Comparison of ENCODE assay signal across 1 cellular context in the genomic region with DNA sequence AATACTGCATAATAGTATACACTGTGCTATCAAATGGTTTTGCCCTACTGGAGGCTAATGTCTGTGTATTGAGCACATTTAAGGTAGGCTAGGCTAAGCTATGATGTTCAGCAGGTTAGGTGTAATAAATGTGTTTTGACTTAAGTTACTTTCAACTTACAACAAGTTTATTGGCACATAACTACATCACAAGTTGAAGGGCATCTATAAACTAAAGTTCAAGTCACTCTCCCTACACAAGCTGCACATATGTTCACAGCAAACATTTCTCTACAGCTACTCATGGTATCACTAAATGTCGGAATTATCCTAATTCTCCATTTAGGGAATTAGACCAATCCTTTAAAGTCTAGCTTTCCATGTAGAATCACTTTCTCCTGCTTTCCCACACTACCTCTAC.
TF ChIP-seq lines count a peak whose summit lies in the region.

No MANE protein-coding gene starts in this region.

TF ChIP-seq in K562, 482 proteins besides CTCF, POLR2A, EP300 and RAD21:
- TF ChIP-seq ZNF24 (IDR thresholded peaks at IDR 0.05), result no peak
- peak; percentile 15; the same call in 1 of the 2 replicates for TF ChIP-seq EP400 (IDR thresholded peaks at IDR 0.05)
- 0 out of 2 replicates have a peak, but pooled peaks have one; percentile 4 for TF ChIP-seq RFX1 (IDR thresholded peaks at IDR 0.05)
